Comparison of ENCODE assay signal across 12 cellular contexts in the genomic region with DNA sequence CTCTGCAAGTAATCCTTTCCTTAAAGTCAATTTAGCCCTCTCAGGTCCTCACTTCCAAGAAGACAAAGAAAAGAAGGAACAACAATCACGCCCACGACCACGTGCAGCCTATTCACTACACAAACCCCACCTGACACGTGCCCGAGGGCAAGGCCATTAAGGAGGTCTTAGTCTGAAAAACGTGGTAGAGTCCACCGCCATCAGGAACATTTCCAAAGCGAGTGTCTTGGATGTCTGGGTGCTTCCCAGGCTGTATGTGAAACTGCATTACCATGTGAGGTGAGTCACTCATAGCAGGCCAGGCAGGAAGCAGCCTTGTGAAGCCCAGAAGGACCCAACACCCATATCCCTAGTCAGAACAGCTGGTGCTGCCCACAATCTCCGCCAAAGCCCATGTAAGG. TPM values are rescaled to one million over a fixed set of nuclear protein-coding genes. Genes with fewer than 3 reads are reported as not detected.
DNase-seq lines count a peak whose midpoint lies in the region; ATAC-seq and TF ChIP-seq lines count a peak whose summit lies in the region.
"Had no signal": no experiment of that assay in that cellular context is flagged by ENCODE, and none has a peak within 500 bp of the region (broad histone marks: within the 10 kb centered on the region; RNA-seq: fewer than 3 reads in every experiment).

No MANE protein-coding gene starts in this region.

- DNase-seq in activated CD4-positive, alpha-beta memory T cell treated with anti-CD3 and anti-CD28 coated beads for 36 hours = peak; percentile 12
- no peak for DNase-seq in activated CD4-positive, alpha-beta memory T cell treated with anti-CD3 and anti-CD28 coated beads, Interleukin-2, amount 10 ng/mL, durations not matched to agents 7 days and 5 days
- peak; percentile 39 for DNase-seq in SW480 (ENCODE audit: low spot score)
- DNase-seq in fibroblast of pulmonary artery (ENCODE audit: low read depth) = peak; percentile 89
- no peak for DNase-seq in cerebellar nuclear complex (lab: John Stamatoyannopoulos, UW)
- DNase-seq: activated gamma-delta T cell treated with Interleukin-2 at 50 U/mL for 16 hours, BE2C, hippocampal formation, NCI-H1048 had no signal

- no peak for TF ChIP-seq CTCF in fibroblast of pulmonary artery (IDR thresholded peaks at IDR 0.05; ENCODE audit: low read length, missing control alignments)

- TF ChIP-seq POLR2A in GM18505 (IDR thresholded peaks at IDR 0.05; ENCODE audit: borderline replicate concordance, extremely low read depth, insufficient read depth, insufficient read length) = no peak

- H3K4me3 Mint-ChIP-seq in activated CD4-positive, alpha-beta memory T cell treated with anti-CD3 and anti-CD28 coated beads for 36 hours = no peak overlapping the region
- no peak overlapping the region for H3K4me3 Mint-ChIP-seq in activated CD4-positive, alpha-beta memory T cell treated with anti-CD3 and anti-CD28 coated beads, Interleukin-2, amount 10 ng/mL, durations not matched to agents 7 days and 5 days
- peak overlapping the region; percentile 36 for H3K4me3 Mint-ChIP-seq in stimulated activated naive CD8-positive, alpha-beta T cell treated with anti-CD3 and anti-CD28 coated beads, Interleukin-15, Interleukin-2, amounts not matched to agents 100 ng/mL and 50 ng/mL, for 24 hours

- H3K9me3 Mint-ChIP-seq in activated CD4-positive, alpha-beta memory T cell treated with anti-CD3 and anti-CD28 coated beads for 36 hours = no peaks in the 10 kb centered on the region
- H3K9me3 Mint-ChIP-seq in activated CD4-positive, alpha-beta memory T cell treated with anti-CD3 and anti-CD28 coated beads, Interleukin-2, amount 10 ng/mL, durations not matched to agents 7 days and 5 days = no peaks in the 10 kb centered on the region
- no peaks in the 10 kb centered on the region for H3K9me3 Mint-ChIP-seq in stimulated activated naive CD8-positive, alpha-beta T cell treated with anti-CD3 and anti-CD28 coated beads, Interleukin-15, Interleukin-2, amounts not matched to agents 100 ng/mL and 50 ng/mL, for 24 hours

- ATAC-seq in GM18505 (IDR thresholded peaks at IDR 0.05; ENCODE audit: unreplicated experiment) (no peak), HG02938 (IDR thresholded peaks at IDR 0.05; ENCODE audit: unreplicated experiment) (no peak)

- POLR2A ChIA-PET in activated CD4-positive, alpha-beta memory T cell treated with anti-CD3 and anti-CD28 coated beads for 36 hours (lab: Charles Lee) = no interaction called here
- POLR2A ChIA-PET in activated CD4-positive, alpha-beta memory T cell treated with anti-CD3 and anti-CD28 coated beads, Interleukin-2, amount 10 ng/mL, durations not matched to agents 7 days and 5 days (lab: Charles Lee) = no interaction called here

- CTCF ChIA-PET in activated CD4-positive, alpha-beta memory T cell treated with anti-CD3 and anti-CD28 coated beads for 36 hours (lab: Charles Lee) = no interaction called here
- CTCF ChIA-PET in activated CD4-positive, alpha-beta memory T cell treated with anti-CD3 and anti-CD28 coated beads, Interleukin-2, amount 10 ng/mL, durations not matched to agents 7 days and 5 days (lab: Charles Lee) = no interaction called here

- intact Hi-C loops in activated CD4-positive, alpha-beta memory T cell treated with anti-CD3 and anti-CD28 coated beads for 36 hours (cut with micrococcal nuclease) = no loop called here

- no peak overlapping the region for H3K27ac Mint-ChIP-seq in activated CD4-positive, alpha-beta memory T cell treated with anti-CD3 and anti-CD28 coated beads for 36 hours
- H3K27ac Mint-ChIP-seq in activated CD4-positive, alpha-beta memory T cell treated with anti-CD3 and anti-CD28 coated beads, Interleukin-2, amount 10 ng/mL, durations not matched to agents 7 days and 5 days = no peak overlapping the region
- peak overlapping the region; percentile 88 for H3K27ac Mint-ChIP-seq in stimulated activated naive CD8-positive, alpha-beta T cell treated with anti-CD3 and anti-CD28 coated beads, Interleukin-15, Interleukin-2, amounts not matched to agents 100 ng/mL and 50 ng/mL, for 24 hours

- no peaks in the 10 kb centered on the region for H3K36me3 Mint-ChIP-seq in activated CD4-positive, alpha-beta memory T cell treated with anti-CD3 and anti-CD28 coated beads for 36 hours
- H3K36me3 Mint-ChIP-seq in activated CD4-positive, alpha-beta memory T cell treated with anti-CD3 and anti-CD28 coated beads, Interleukin-2, amount 10 ng/mL, durations not matched to agents 7 days and 5 days (ENCODE audit: low read depth) = no peaks in the 10 kb centered on the region
- no peaks in the 10 kb centered on the region for H3K36me3 Mint-ChIP-seq in stimulated activated naive CD8-positive, alpha-beta T cell treated with anti-CD3 and anti-CD28 coated beads, Interleukin-15, Interleukin-2, amounts not matched to agents 100 ng/mL and 50 ng/mL, for 24 hours (ENCODE audit: low read depth)

- no peak overlapping the region for H3K4me3 ChIP-seq in fibroblast of pulmonary artery (replicated peaks; ENCODE audit: low read depth, low read length)

- peaks cover 22% of the 10 kb centered on the region for H3K4me1 Mint-ChIP-seq in activated CD4-positive, alpha-beta memory T cell treated with anti-CD3 and anti-CD28 coated beads for 36 hours (ENCODE audit: low read depth)
- H3K4me1 Mint-ChIP-seq in activated CD4-positive, alpha-beta memory T cell treated with anti-CD3 and anti-CD28 coated beads, Interleukin-2, amount 10 ng/mL, durations not matched to agents 7 days and 5 days = peaks cover 19% of the 10 kb centered on the region
- H3K4me1 Mint-ChIP-seq in stimulated activated naive CD8-positive, alpha-beta T cell treated with anti-CD3 and anti-CD28 coated beads, Interleukin-15, Interleukin-2, amounts not matched to agents 100 ng/mL and 50 ng/mL, for 24 hours (ENCODE audit: low read depth) = peaks cover 39% of the 10 kb centered on the region

- H3K27me3 Mint-ChIP-seq in activated CD4-positive, alpha-beta memory T cell treated with anti-CD3 and anti-CD28 coated beads for 36 hours = peaks cover 15% of the 10 kb centered on the region
- peaks cover 6% of the 10 kb centered on the region for H3K27me3 Mint-ChIP-seq in activated CD4-positive, alpha-beta memory T cell treated with anti-CD3 and anti-CD28 coated beads, Interleukin-2, amount 10 ng/mL, durations not matched to agents 7 days and 5 days
- no peaks in the 10 kb centered on the region for H3K27me3 Mint-ChIP-seq in stimulated activated naive CD8-positive, alpha-beta T cell treated with anti-CD3 and anti-CD28 coated beads, Interleukin-15, Interleukin-2, amounts not matched to agents 100 ng/mL and 50 ng/mL, for 24 hours

RNA-seq across cellular contexts. Expression of gene KRT79, which starts 3.2 kb away (rescaled TPM):
- total RNA-seq in activated CD4-positive, alpha-beta memory T cell treated with anti-CD3 and anti-CD28 coated beads for 36 hours = not detected
- not detected for total RNA-seq in activated CD4-positive, alpha-beta memory T cell treated with anti-CD3 and anti-CD28 coated beads, Interleukin-2, amount 10 ng/mL, durations not matched to agents 7 days and 5 days

RNA-seq across cellular contexts. Expression of gene KRT78, which starts 11.5 kb away (rescaled TPM):
- total RNA-seq in activated CD4-positive, alpha-beta memory T cell treated with anti-CD3 and anti-CD28 coated beads for 36 hours = not detected
- total RNA-seq in activated CD4-positive, alpha-beta memory T cell treated with anti-CD3 and anti-CD28 coated beads, Interleukin-2, amount 10 ng/mL, durations not matched to agents 7 days and 5 days = not detected

RNA-seq across cellular contexts. Expression of gene KRT4, which starts 23.4 kb away (rescaled TPM):
- total RNA-seq in activated CD4-positive, alpha-beta memory T cell treated with anti-CD3 and anti-CD28 coated beads for 36 hours = not detected
- not detected for total RNA-seq in activated CD4-positive, alpha-beta memory T cell treated with anti-CD3 and anti-CD28 coated beads, Interleukin-2, amount 10 ng/mL, durations not matched to agents 7 days and 5 days

RNA-seq across cellular contexts. Expression of gene KRT3, which starts 41.4 kb away (rescaled TPM):
- total RNA-seq in activated CD4-positive, alpha-beta memory T cell treated with anti-CD3 and anti-CD28 coated beads for 36 hours = not detected
- not detected for total RNA-seq in activated CD4-positive, alpha-beta memory T cell treated with anti-CD3 and anti-CD28 coated beads, Interleukin-2, amount 10 ng/mL, durations not matched to agents 7 days and 5 days

Comparison
In these comparisons a context has a peak if more than half of its experiments do, and no peak if none do; other contexts are left out.
1. DNase-seq: peak in activated CD4-positive, alpha-beta memory T cell treated with anti-CD3 and anti-CD28 coated beads for 36 hours (single experiment), SW480 (single experiment) and fibroblast of pulmonary artery (single experiment); none in activated CD4-positive, alpha-beta memory T cell treated with anti-CD3 and anti-CD28 coated beads, Interleukin-2, amount 10 ng/mL, durations not matched to agents 7 days and 5 days (single experiment) and cerebellar nuclear complex (0 of 2).